ENCODE assay signal across 31 cellular contexts in the genomic region with DNA sequence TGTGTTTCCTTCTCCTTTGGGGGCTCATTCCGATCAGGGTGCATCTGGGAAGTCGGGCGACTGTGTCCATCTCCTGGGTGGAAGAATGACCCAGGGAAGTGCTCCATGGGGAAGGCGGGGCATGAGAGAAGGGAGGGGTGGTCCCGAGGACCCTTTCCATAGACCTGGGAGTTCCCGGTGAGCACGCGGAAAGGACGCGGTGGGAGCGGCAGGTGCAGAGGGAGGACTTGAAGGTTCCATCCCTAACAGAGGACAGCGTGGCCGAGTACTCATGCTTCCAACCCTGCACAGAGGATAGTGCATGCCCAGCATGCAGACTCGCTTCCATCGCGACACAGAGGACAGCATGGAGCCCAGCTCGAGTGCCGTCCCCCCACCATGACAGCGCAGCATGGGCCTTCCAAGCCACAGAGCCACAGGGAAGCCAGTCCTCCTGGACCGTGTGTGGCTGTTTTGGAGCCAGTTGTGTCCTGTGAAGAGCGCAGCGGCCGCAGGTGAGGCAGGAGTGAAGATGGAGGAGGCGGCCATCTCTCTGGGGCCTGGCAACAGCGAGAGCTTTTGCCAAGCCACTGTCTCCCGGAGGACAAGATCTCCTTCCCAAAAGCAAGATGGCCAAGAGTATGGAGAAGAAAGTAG.
"Had no signal": no experiment of that assay in that cellular context is flagged by ENCODE, and none has a peak within 500 bp of the region (broad histone marks: within the 10 kb centered on the region; RNA-seq: fewer than 3 reads in every experiment).

No MANE protein-coding gene starts in this region.

- H3K4me1 Mint-ChIP-seq: memory B cell, mesothelial cell of epicardium had no signal

- H3K4me3 Mint-ChIP-seq: effector memory CD8-positive, alpha-beta T cell; memory B cell; mesothelial cell of epicardium; natural killer cell treated with Interleukin-12 subunit alpha and Interleukin-12 subunit beta and Interleukin-15 and Interleukin-18, amount 100 ng/mL, for 72 hours; stimulated activated naive CD8-positive, alpha-beta T cell treated with anti-CD3 and anti-CD28 coated beads, Interleukin-15, amount 100 ng/mL, for 72 hours had no signal

- DNase-seq: cortex of kidney; effector memory CD8-positive, alpha-beta T cell; foreskin fibroblast; kidney; mucosa of descending colon; naive B cell; occipital lobe; right lobe of liver; stimulated activated CD4-positive, alpha-beta T cell treated with anti-CD3 and anti-CD28 coated beads, Interleukin-12 subunit alpha, Interleukin-12 subunit beta, amount 100 ng/mL, for 4 hours; stimulated activated CD4-positive, alpha-beta T cell treated with anti-CD3 and anti-CD28 coated beads, Interleukin-1b, Interleukin-23, amount 100 ng/mL, for 48 hours; stimulated activated CD4-positive, alpha-beta T cell treated with anti-CD3 and anti-CD28 coated beads, Interleukin-4, amount 100 ng/mL, for 1 hour; stimulated activated CD8-positive, alpha-beta memory T cell treated with anti-CD3 and anti-CD28 coated beads, Interleukin-4, amount 100 ng/mL, for 48 hours; stimulated activated naive CD4-positive, alpha-beta T cell; stimulated activated naive CD8-positive, alpha-beta T cell treated with anti-CD3 and anti-CD28 coated beads, Interleukin-15, amount 100 ng/mL, for 72 hours; transverse colon; upper lobe of right lung had no signal

- H3K27ac ChIP-seq: epithelial cell of prostate, gastroesophageal sphincter, heart left ventricle, hepatocyte, pancreas, right lobe of liver, suprapubic skin, transverse colon, upper lobe of right lung, vagina had no signal

- H3K4me1 ChIP-seq: pancreas had no signal

- H3K27ac Mint-ChIP-seq: effector memory CD8-positive, alpha-beta T cell; memory B cell; mesothelial cell of epicardium; natural killer cell treated with Interleukin-12 subunit alpha and Interleukin-12 subunit beta and Interleukin-15 and Interleukin-18, amount 100 ng/mL, for 72 hours; progenitor cell of endocrine pancreas; stimulated activated naive CD8-positive, alpha-beta T cell treated with anti-CD3 and anti-CD28 coated beads, Interleukin-15, amount 100 ng/mL, for 72 hours had no signal

- H3K27me3 ChIP-seq: hepatocyte, pancreas, right lobe of liver, transverse colon, upper lobe of right lung, vagina had no signal

- H3K36me3 Mint-ChIP-seq: memory B cell; mesothelial cell of epicardium; naive B cell; natural killer cell treated with Interleukin-12 subunit alpha and Interleukin-12 subunit beta and Interleukin-15 and Interleukin-18, amount 100 ng/mL, for 72 hours had no signal

- H3K4me3 ChIP-seq: gastroesophageal sphincter, heart left ventricle, hepatocyte, lung, mucosa of descending colon, pancreas, right lobe of liver, smooth muscle cell, suprapubic skin, transverse colon, upper lobe of right lung, vagina had no signal

- H3K9me3 ChIP-seq: gastroesophageal sphincter, heart left ventricle, mucosa of descending colon, pancreas, right lobe of liver, suprapubic skin, transverse colon, upper lobe of right lung, vagina had no signal

- H3K36me3 ChIP-seq: gastroesophageal sphincter, heart left ventricle, pancreas, right lobe of liver, suprapubic skin, transverse colon, upper lobe of right lung, vagina had no signal

- H2AFZ ChIP-seq: hepatocyte had no signal

- ATAC-seq: effector memory CD8-positive, alpha-beta T cell; esophagus mucosa; gastroesophageal sphincter; heart left ventricle; left lobe of liver; mucosa of descending colon; natural killer cell treated with Interleukin-12 subunit alpha and Interleukin-12 subunit beta and Interleukin-15 and Interleukin-18, amount 100 ng/mL, for 72 hours; pancreas; right lobe of liver; stimulated activated naive CD8-positive, alpha-beta T cell treated with anti-CD3 and anti-CD28 coated beads, Interleukin-15, amount 100 ng/mL, for 72 hours; upper lobe of right lung had no signal

- H3K4me2 ChIP-seq: hepatocyte, smooth muscle cell had no signal

- H3K9me3 Mint-ChIP-seq: effector memory CD8-positive, alpha-beta T cell; mesothelial cell of epicardium; natural killer cell treated with Interleukin-12 subunit alpha and Interleukin-12 subunit beta and Interleukin-15 and Interleukin-18, amount 100 ng/mL, for 72 hours; stimulated activated naive CD8-positive, alpha-beta T cell treated with anti-CD3 and anti-CD28 coated beads, Interleukin-15, amount 100 ng/mL, for 72 hours had no signal
